8 cellular contexts compared by ENCODE assay signal in the genomic region with DNA sequence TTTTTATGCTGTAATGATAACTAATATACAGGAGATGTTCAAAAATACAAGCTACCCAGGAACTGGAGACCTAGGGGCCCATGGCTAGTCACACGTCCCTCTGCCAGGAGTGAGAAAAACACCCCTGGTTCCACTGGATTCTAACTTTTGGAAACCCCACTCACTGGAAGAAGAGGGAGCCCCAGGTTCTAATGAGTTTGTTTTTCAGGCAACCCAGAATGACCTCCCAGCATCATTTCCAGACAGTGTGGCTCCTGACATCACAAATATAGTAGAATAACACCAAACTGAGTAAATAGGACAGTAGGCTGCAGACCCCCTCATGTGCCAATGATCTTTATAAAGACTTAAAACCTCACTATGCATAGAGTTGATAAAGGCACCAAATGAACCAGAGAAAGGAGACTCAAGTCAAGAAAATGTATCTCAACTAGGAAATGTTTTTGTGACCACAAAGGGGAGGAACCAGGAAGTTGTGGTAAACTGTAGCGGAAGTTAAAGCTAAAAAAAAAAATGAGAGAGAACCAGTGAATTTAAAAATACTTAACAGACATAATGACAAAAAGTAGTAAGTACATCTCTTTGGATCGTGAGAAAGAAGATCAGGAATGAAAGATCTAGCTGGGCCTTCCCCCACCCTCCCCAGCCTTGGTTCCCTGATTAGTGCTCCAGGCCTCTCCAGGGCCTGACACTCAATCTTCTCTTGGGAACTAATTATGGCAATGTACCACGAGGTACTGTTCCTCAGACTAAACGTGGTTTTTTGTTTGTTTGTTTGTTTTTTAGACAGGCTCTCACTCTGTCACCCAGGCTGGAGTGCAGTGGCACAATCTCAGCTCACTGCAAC.
DNase-seq lines count a peak whose midpoint lies in the region; ATAC-seq, FAIRE-seq and TF ChIP-seq lines count a peak whose summit lies in the region.

No MANE protein-coding gene starts in this region.

- H3K4me2 ChIP-seq in DND-41 (ENCODE audit: insufficient read depth, low read length): peak overlapping the region; percentile 55
- peak overlapping the region; percentile 68 for H3K4me2 ChIP-seq in SU-DHL-6 (ENCODE audit: low read depth, low read length, poor library complexity, severe bottlenecking)

- H3F3A ChIP-seq in SU-DHL-6 (ENCODE audit: insufficient read depth): peaks cover 40% of the 10 kb centered on the region

- H3K27me3 ChIP-seq in DND-41 (ENCODE audit: insufficient read depth, low read length, poor library complexity) (no peaks in the 10 kb centered on the region), SU-DHL-6 (ENCODE audit: low read length) (no peaks in the 10 kb centered on the region)

- TF ChIP-seq CTCF in DND-41 (IDR thresholded peaks at IDR 0.05; ENCODE audit: borderline replicate concordance, extremely low read depth, low read length, poor library complexity, severe bottlenecking): no peak
- TF ChIP-seq CTCF in SU-DHL-6 (IDR thresholded peaks at IDR 0.05; ENCODE audit: insufficient read depth, low read length, poor library complexity, severe bottlenecking): no peak

- DNase-seq in DND-41: peak; percentile 57
- DNase-seq in islet precursor cell: peak; percentile 17
- no peak for DNase-seq in T-helper 9 cell
- DNase-seq in urothelium cell line (ENCODE audit: low spot score): no peak
- DNase-seq in GM19240 (ENCODE audit: insufficient read length, low spot score): no peak

- ATAC-seq in DND-41 (ENCODE audit: insufficient read depth, low read depth) (peak; percentile 89), HG02678 (IDR thresholded peaks at IDR 0.05; ENCODE audit: unreplicated experiment) (peak; percentile 56), GM18868 (IDR thresholded peaks at IDR 0.05; ENCODE audit: unreplicated experiment) (no peak)

- H3K27ac ChIP-seq in DND-41 (ENCODE audit: low read length): peak overlapping the region; percentile 86
- peak overlapping the region; percentile 87 for H3K27ac ChIP-seq in SU-DHL-6 (ENCODE audit: low read depth, low read length)

- H2AFZ ChIP-seq in DND-41 (ENCODE audit: low read depth, low read length) (peak overlapping the region; percentile 46), SU-DHL-6 (ENCODE audit: low read depth, low read length, severe bottlenecking) (no peak overlapping the region)

- H3K79me2 ChIP-seq in DND-41 (ENCODE audit: insufficient read depth, low read length): no peaks in the 10 kb centered on the region
- no peaks in the 10 kb centered on the region for H3K79me2 ChIP-seq in SU-DHL-6 (ENCODE audit: insufficient read depth, low read length)

- H3K4me3 ChIP-seq in DND-41 (ENCODE audit: low read depth in 1 of 2, low read length in 2 of 2): peak overlapping the region in 1 of 2 experiments; percentile 14; a peak in 2 of 4 replicates
- peak overlapping the region; percentile 35 for H3K4me3 ChIP-seq in SU-DHL-6 (ENCODE audit: insufficient read depth, low read length, poor library complexity, severe bottlenecking)

- no peak for FAIRE-seq in urothelium cell line (lab: Jason Lieb, UNC)

- H3K9ac ChIP-seq in DND-41 (ENCODE audit: low read depth, low read length) (peak overlapping the region; percentile 44), SU-DHL-6 (ENCODE audit: low read length) (peak overlapping the region; percentile 47)

- H3K4me1 ChIP-seq in DND-41 (ENCODE audit: insufficient read depth, low read length): peaks cover 38% of the 10 kb centered on the region

- H3K9me3 ChIP-seq in DND-41 (ENCODE audit: insufficient read depth, low read length, severe bottlenecking) (no peaks in the 10 kb centered on the region), SU-DHL-6 (ENCODE audit: insufficient read depth, low read length) (no peaks in the 10 kb centered on the region)

- H3K9me2 ChIP-seq in SU-DHL-6 (replicated peaks; ENCODE audit: insufficient read depth, low read length): no peaks in the 10 kb centered on the region

- no peaks in the 10 kb centered on the region for H3K36me3 ChIP-seq in DND-41 (ENCODE audit: insufficient read depth, low read length)
- no peaks in the 10 kb centered on the region for H3K36me3 ChIP-seq in SU-DHL-6 (ENCODE audit: low read length)

- H4K20me1 ChIP-seq in DND-41 (ENCODE audit: insufficient read depth, low read length): no peaks in the 10 kb centered on the region
- H4K20me1 ChIP-seq in SU-DHL-6 (ENCODE audit: low read depth, low read length): no peaks in the 10 kb centered on the region

Comparison
In these comparisons a context has a peak if more than half of its experiments do, and no peak if none do; other contexts are left out.
1. DNase-seq: peak in DND-41 (single experiment) and islet precursor cell (single experiment); none in T-helper 9 cell (single experiment), urothelium cell line (single experiment) and GM19240 (single experiment).